In genomic region chr16:88877564-88878289, GRCh38 we compare ENCODE assay signal across 1 cellular context.
TF ChIP-seq lines count a peak whose summit lies in the region.

No MANE protein-coding gene starts in this region.

TF ChIP-seq in IMR-90, 13 proteins besides CTCF, POLR2A, EP300 and RAD21 (continued from another document):
- TF ChIP-seq CEBPB (IDR thresholded peaks at IDR 0.05; ENCODE audit: low read depth, low read length): no peak
- no peak for TF ChIP-seq ELK1 (IDR thresholded peaks at IDR 0.05; ENCODE audit: borderline replicate concordance, low read depth, low read length)
- TF ChIP-seq RCOR1 (IDR thresholded peaks at IDR 0.05; ENCODE audit: insufficient replicate concordance, low read length): no peak
- TF ChIP-seq CHD1 (IDR thresholded peaks at IDR 0.05; ENCODE audit: low read depth, low read length): no peak
- no peak for TF ChIP-seq BHLHE40 (IDR thresholded peaks at IDR 0.05; ENCODE audit: low read depth, low read length)
- no peak for TF ChIP-seq SMC3 (IDR thresholded peaks at IDR 0.05; ENCODE audit: low read depth, low read length)
- TF ChIP-seq RFX5 (IDR thresholded peaks at IDR 0.05; ENCODE audit: low read depth, low read length): no peak
